20 cellular contexts compared by ENCODE assay signal in genomic region chr9:116101516-116101915, GRCh38. TPM values are rescaled to one million over a fixed set of nuclear protein-coding genes. Genes with fewer than 3 reads are reported as not detected.
A peak's percentile ranks its signal among the peaks of the same experiment; 100 is the strongest.
DNase-seq lines count a peak whose midpoint lies in the region; ATAC-seq and TF ChIP-seq lines count a peak whose summit lies in the region.
"Had no signal": no experiment of that assay in that cellular context is flagged by ENCODE, and none has a peak within 500 bp of the region (broad histone marks: within the 10 kb centered on the region; RNA-seq: fewer than 3 reads in every experiment).

No MANE protein-coding gene starts in this region.

- peaks cover 0 to 2% (median 0%) of the 10 kb centered on the region in 3 donors for H3K27me3 Mint-ChIP-seq in CD14-positive monocyte (ENCODE audit: low read depth in 3 of 3)
- H3K27me3 Mint-ChIP-seq: brain had no signal

- H3K9me3 Mint-ChIP-seq in CD14-positive monocyte, result peaks cover 0 to 4% (median 0%) of the 10 kb centered on the region in 7 donors

- H3K27me3 ChIP-seq in brain microvascular endothelial cell (replicated peaks) (no peaks in the 10 kb centered on the region), right cardiac atrium (ENCODE audit: control insufficient read depth, insufficient read depth) (no peaks in the 10 kb centered on the region)
- H3K27me3 ChIP-seq: testis had no signal

- intact Hi-C loops in Right ventricle myocardium superior (cut with DNase I), result no loop called here
- intact Hi-C loops in cardiac septum (cut with DNase I), result no loop called here
- intact Hi-C loops in right cardiac atrium (cut with DNase I), result no loop called here
- intact Hi-C loops in CD14-positive monocyte (cut with micrococcal nuclease), result no loop called here

- H3K27ac ChIP-seq in brain microvascular endothelial cell, result peak overlapping the region; percentile 90
- no peak overlapping the region for H3K27ac ChIP-seq in right cardiac atrium (ENCODE audit: low read length)
- H3K27ac ChIP-seq: parathyroid adenoma, testis had no signal

- H3K36me3 ChIP-seq in brain microvascular endothelial cell (replicated peaks), result no peaks in the 10 kb centered on the region

- H3K4me1 Mint-ChIP-seq in CD14-positive monocyte, result no peaks in the 10 kb centered on the region
- H3K4me1 Mint-ChIP-seq: brain had no signal

- H3K27ac Mint-ChIP-seq in CD14-positive monocyte, result no peak overlapping the region
- H3K27ac Mint-ChIP-seq: brain had no signal

- H3K4me3 ChIP-seq in brain microvascular endothelial cell (ENCODE audit: low read depth, low read length), result no peak overlapping the region
- no peak overlapping the region for H3K4me3 ChIP-seq in right cardiac atrium (ENCODE audit: low read length)
- H3K4me3 ChIP-seq: testis had no signal

- TF ChIP-seq CTCF in brain microvascular endothelial cell (IDR thresholded peaks at IDR 0.05; ENCODE audit: low read depth, low read length, missing control alignments) (no peak), CD14-positive monocyte (IDR thresholded peaks at IDR 0.05) (no peak)

- WGBS in right cardiac atrium, result 36% methylated on average over 1 of the region's 1 CpG

- in situ Hi-C loops in brain microvascular endothelial cell (cut with HindIII; ENCODE audit: low pct_ligation_motif_present, low sequenced_read_pairs), result no loop called here

- no peak overlapping the region for H3K4me3 Mint-ChIP-seq in CD14-positive monocyte
- H3K4me3 Mint-ChIP-seq: brain had no signal

- ATAC-seq in Right ventricle myocardium superior (ENCODE audit: poor library complexity) (peak; percentile 52), right cardiac atrium (peak; percentile 59 to 64)

- H3K9me3 ChIP-seq in right cardiac atrium (ENCODE audit: control insufficient read depth, low read length), result no peaks in the 10 kb centered on the region
- H3K9me3 ChIP-seq: testis had no signal

- DNase-seq in Right ventricle myocardium superior (no peak), cardiac septum (ENCODE audit: low spot score) (no peak), brain microvascular endothelial cell (peak; percentile 44), right cardiac atrium (no peak), medulla oblongata (ENCODE audit: extremely low spot score) (no peak), GDM1 (lab: John Stamatoyannopoulos, UW) (no peak), CD14-positive monocyte (ENCODE audit: low spot score) (no peak)
- no peak for DNase-seq in activated CD4-positive, alpha-beta T cell treated with anti-CD3 and anti-CD28 coated beads, Interleukin-2, amount 50 U/mL, for 48 hours
- DNase-seq: ACHN; activated gamma-delta T cell treated with Interleukin-2 at 50 U/mL for 16 hours; effector CD8-positive, alpha-beta T cell; islet precursor cell; Karpas-422; NCI-H187 treated with DMSO at 0.1 percent for 48 hours; NCI-H510A; SW 1271; testis had no signal

- H3K36me3 Mint-ChIP-seq in CD14-positive monocyte, result no peaks in the 10 kb centered on the region
- H3K36me3 Mint-ChIP-seq: brain had no signal

- no peaks in the 10 kb centered on the region for H3K4me1 ChIP-seq in right cardiac atrium (ENCODE audit: control insufficient read depth, insufficient read depth, low read length)
- H3K4me1 ChIP-seq: parathyroid adenoma, testis had no signal

RNA-seq across cellular contexts. Expression of gene PAPPA, which starts 52.1 kb away (rescaled TPM):
- 1.2 TPM for total RNA-seq in Right ventricle myocardium superior
- 2.8 TPM for total RNA-seq in cardiac septum
- 1 to 10 TPM; 1.5 to 7.0 (median 2.3) TPM for total RNA-seq in right cardiac atrium
- 0.59 TPM for polyA plus RNA-seq in right cardiac atrium
- not detected for polyA plus RNA-seq in CD14-positive monocyte
- total RNA-seq: OCI-LY7 had no signal
